In the genomic region with DNA sequence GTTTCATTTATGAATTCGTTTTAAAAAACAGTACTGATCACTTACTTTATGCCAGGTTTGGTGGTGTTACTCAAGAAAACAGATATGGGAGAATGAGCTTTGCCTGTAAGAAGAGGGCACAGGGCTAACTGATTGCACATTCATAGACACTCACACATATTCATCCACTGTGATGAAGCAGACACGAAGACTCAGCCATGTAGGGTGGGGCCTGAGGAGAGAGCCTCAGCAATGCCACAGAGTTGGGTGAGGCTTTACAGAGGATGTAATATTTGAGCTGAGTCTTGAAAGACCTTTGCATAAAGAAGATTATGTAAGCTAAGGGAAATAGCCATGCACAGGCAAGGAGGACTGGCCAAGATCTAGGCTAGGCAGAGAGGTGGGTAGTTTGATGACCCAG, we compare ENCODE assay signal across 1 cellular context.
TF ChIP-seq lines count a peak whose summit lies in the region.

No MANE protein-coding gene starts in this region.

TF ChIP-seq in IMR-90, 13 proteins besides CTCF, POLR2A, EP300 and RAD21:
- TF ChIP-seq NFE2L2 (IDR thresholded peaks at IDR 0.05; ENCODE audit: low read depth, low read length) (no peak), RCOR1 (IDR thresholded peaks at IDR 0.05; ENCODE audit: insufficient replicate concordance, low read length) (no peak), RFX5 (IDR thresholded peaks at IDR 0.05; ENCODE audit: low read depth, low read length) (no peak), SMC3 (IDR thresholded peaks at IDR 0.05; ENCODE audit: low read depth, low read length) (no peak), USF2 (IDR thresholded peaks at IDR 0.05; ENCODE audit: low read depth, low read length) (no peak), CHD1 (IDR thresholded peaks at IDR 0.05; ENCODE audit: low read depth, low read length) (no peak), FOS (IDR thresholded peaks at IDR 0.05; ENCODE audit: low read depth, low read length) (no peak), BHLHE40 (IDR thresholded peaks at IDR 0.05; ENCODE audit: low read depth, low read length) (no peak), CEBPB (IDR thresholded peaks at IDR 0.05; ENCODE audit: low read depth, low read length) (no peak), ELK1 (IDR thresholded peaks at IDR 0.05; ENCODE audit: borderline replicate concordance, low read depth, low read length) (no peak), MAZ (IDR thresholded peaks at IDR 0.05; ENCODE audit: borderline replicate concordance, low read depth, low read length) (no peak), MAFK (IDR thresholded peaks at IDR 0.05; ENCODE audit: low read depth, low read length) (no peak), MXI1 (IDR thresholded peaks at IDR 0.05; ENCODE audit: borderline replicate concordance, low read depth, low read length) (no peak)
